22 cellular contexts compared by ENCODE assay signal in genomic region chr1:162700131-162700530, GRCh38.
"Had no signal": no experiment of that assay in that cellular context is flagged by ENCODE, and none has a peak within 500 bp of the region (broad histone marks: within the 10 kb centered on the region; RNA-seq: fewer than 3 reads in every experiment).

No MANE protein-coding gene starts in this region.

- H3K36me3 ChIP-seq: stomach, suprapubic skin, thoracic aorta, thyroid gland, transverse colon, upper lobe of left lung, upper lobe of right lung, uterus, vagina had no signal

- H3K4me3 ChIP-seq: stomach, suprapubic skin, testis, thoracic aorta, thyroid gland, tibial artery, tibial nerve, transverse colon, upper lobe of left lung, upper lobe of right lung, uterus, vagina had no signal

- H3K27ac ChIP-seq: stomach, suprapubic skin, testis, thoracic aorta, thyroid gland, tibial artery, tibial nerve, upper lobe of left lung, upper lobe of right lung, uterus had no signal

- H3K27me3 ChIP-seq: stomach, suprapubic skin, testis, thyroid gland, tibial artery, tibial nerve, transverse colon, upper lobe of left lung, upper lobe of right lung, uterus, vagina had no signal

- H3K9me3 ChIP-seq: stomach, suprapubic skin, testis, thoracic aorta, thyroid gland, tibial artery, tibial nerve, transverse colon, upper lobe of left lung, upper lobe of right lung, uterus, vagina had no signal

- DNase-seq: stimulated activated CD4-positive, alpha-beta T cell treated with anti-CD3 and anti-CD28 coated beads, Interleukin-2, amount 100 ng/mL, for 48 hours; stimulated activated CD4-positive, alpha-beta T cell treated with anti-CD3 and anti-CD28 coated beads, Interleukin-4, amount 100 ng/mL, for 24 hours; stimulated activated CD4-positive, alpha-beta T cell treated with anti-CD3 and anti-CD28 coated beads, Interleukin-4, amount 100 ng/mL, for 4 hours; stimulated activated CD8-positive, alpha-beta memory T cell treated with anti-CD3 and anti-CD28 coated beads, Interleukin-4, amount 100 ng/mL, for 48 hours; stimulated activated naive B cell treated with anti-CD40 and anti-IgM and Interleukin-4, amounts not matched to agents 10 μg/mL and 1 μg/mL and 100 μg/mL, for 72 hours; stimulated activated naive CD4-positive, alpha-beta T cell; stimulated activated naive CD4-positive, alpha-beta T cell treated with Interleukin-2 at 50 U/mL for 16 hours; stimulated activated naive CD8-positive, alpha-beta T cell treated with anti-CD3 and anti-CD28 coated beads, Interleukin-15, amount 100 ng/mL, for 72 hours; stimulated activated naive CD8-positive, alpha-beta T cell treated with anti-CD3 and anti-CD28 coated beads, Interleukin-15, Interleukin-2, amounts not matched to agents 100 U/mL and 50 U/mL, for 24 hours; stomach; substantia nigra; testis; thyroid gland; tibial artery; transverse colon; upper lobe of left lung; upper lobe of right lung; uterus had no signal
